In the genomic region with DNA sequence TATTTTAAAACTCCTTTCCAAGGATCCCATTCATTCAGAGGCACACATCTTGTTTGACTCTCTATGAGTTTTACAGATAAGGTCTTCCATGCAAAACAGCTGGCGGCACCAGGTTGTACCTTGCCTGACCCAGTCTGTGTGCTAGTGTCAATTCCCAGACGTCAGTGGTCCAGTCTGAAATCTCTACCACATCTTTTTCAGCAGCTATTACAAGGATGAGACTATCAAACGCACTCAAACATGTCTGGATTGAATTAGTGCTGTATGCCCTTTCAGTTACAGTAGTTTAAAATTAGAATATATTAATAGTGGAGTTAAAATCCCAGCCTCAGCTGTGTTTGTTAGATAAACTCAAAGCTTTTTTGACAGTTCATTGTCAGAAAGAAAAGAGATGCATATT, we compare ENCODE assay signal across 20 cellular contexts.
"Had no signal": no experiment of that assay in that cellular context is flagged by ENCODE, and none has a peak within 500 bp of the region (broad histone marks: within the 10 kb centered on the region; RNA-seq: fewer than 3 reads in every experiment).

No MANE protein-coding gene starts in this region.

- H3K9me3 ChIP-seq: lower lobe of right lung, neutrophil, pancreas, right lobe of liver, suprapubic skin, transverse colon, upper lobe of right lung, uterus had no signal

- H3K4me1 ChIP-seq: lower lobe of right lung, upper lobe of right lung, uterus had no signal

- H3K27me3 ChIP-seq: pancreas, right lobe of liver, suprapubic skin, transverse colon, uterus had no signal

- DNase-seq: dermis blood vessel endothelial cell; effector memory CD8-positive, alpha-beta T cell; foreskin melanocyte; left ventricle myocardium superior; lower lobe of right lung; naive thymus-derived CD8-positive, alpha-beta T cell; pancreas; right lobe of liver; small intestine; stimulated activated CD4-positive, alpha-beta T cell treated with anti-CD3 and anti-CD28 coated beads, Interleukin-15, amount 100 ng/mL, for 24 hours; stimulated activated CD4-positive, alpha-beta T cell treated with anti-CD3 and anti-CD28 coated beads, Interleukin-2, amount 100 ng/mL, for 48 hours; stimulated activated naive B cell treated with anti-CD40 and anti-IgM and Interleukin-4, amounts not matched to agents 10 μg/mL and 1 μg/mL and 100 μg/mL, for 72 hours; transverse colon; upper lobe of right lung; uterus had no signal

- H3K36me3 ChIP-seq: lower lobe of right lung, neutrophil, pancreas, right lobe of liver, suprapubic skin, transverse colon, upper lobe of right lung, uterus had no signal

- H3K27ac ChIP-seq: coronary artery, epithelial cell of prostate, lower lobe of right lung, neutrophil, pancreas, right lobe of liver, suprapubic skin, transverse colon, upper lobe of right lung, uterus had no signal

- H3K4me3 ChIP-seq: coronary artery, lower lobe of right lung, pancreas, right lobe of liver, suprapubic skin, transverse colon, upper lobe of right lung, uterus had no signal

- ATAC-seq: effector memory CD8-positive, alpha-beta T cell; esophagus mucosa; left ventricle myocardium superior; lower lobe of right lung; naive thymus-derived CD8-positive, alpha-beta T cell; pancreas; right lobe of liver; stimulated activated naive B cell treated with anti-CD40 and anti-IgM and Interleukin-4, amounts not matched to agents 10 μg/mL and 1 μg/mL and 100 μg/mL, for 72 hours; upper lobe of right lung had no signal
